ENCODE assay signal across 15 cellular contexts in the genomic region with DNA sequence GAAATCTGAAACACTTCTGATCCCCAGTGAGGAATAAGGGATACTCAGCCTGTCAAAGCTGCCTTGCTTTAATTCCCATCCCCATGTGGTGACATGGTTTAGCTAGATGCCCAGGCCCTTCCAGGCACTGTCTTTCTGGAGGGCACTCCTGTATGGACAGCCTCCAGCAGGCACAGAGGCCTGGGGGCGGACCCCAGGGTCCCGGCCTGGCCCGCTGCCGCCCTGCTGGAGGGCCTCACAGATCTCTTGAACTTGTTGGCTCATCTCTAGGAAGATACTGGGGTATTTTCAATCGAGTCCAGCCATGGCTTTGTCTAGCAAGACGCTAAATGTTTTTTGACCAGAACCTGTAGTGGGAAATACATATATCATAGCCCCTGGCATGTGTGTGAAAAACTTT. TPM values are rescaled to one million over a fixed set of nuclear protein-coding genes. Genes with fewer than 3 reads are reported as not detected.
DNase-seq lines count a peak whose midpoint lies in the region; ATAC-seq and TF ChIP-seq lines count a peak whose summit lies in the region.
"Had no signal": no experiment of that assay in that cellular context is flagged by ENCODE, and none has a peak within 500 bp of the region (broad histone marks: within the 10 kb centered on the region; RNA-seq: fewer than 3 reads in every experiment).

No MANE protein-coding gene starts in this region.

- no peaks in the 10 kb centered on the region for H3K9me3 ChIP-seq in left lung
- no peaks in the 10 kb centered on the region for H3K9me3 ChIP-seq in spleen

- H3K4me3 ChIP-seq in left lung (no peak overlapping the region), spleen (no peak overlapping the region)

- no peak for TF ChIP-seq POLR2A in spleen (IDR thresholded peaks at IDR 0.05)

- DNase-seq in chondrocyte (ENCODE audit: low spot score) (peak; percentile 41), left lung (peak; percentile 22 to 64), spleen (peak; percentile 59), hepatic stellate cell (ENCODE audit: low spot score) (no peak), NCI-H1048 (lab: John Stamatoyannopoulos, UW) (no peak)
- no peak for DNase-seq in activated CD4-positive, alpha-beta T cell treated with anti-CD3 and anti-CD28 coated beads, Interleukin-2, amount 50 U/mL, for 1 hour
- DNase-seq: C1 segment of cervical spinal cord; Calu3; CD4-positive, alpha-beta memory T cell; COR-L47; DMS53; DMS79 treated with DMSO at 0.1 percent for 48 hours; GF-D8; H9 had no signal

- H3K27me3 ChIP-seq in left lung = no peaks in the 10 kb centered on the region
- no peaks in the 10 kb centered on the region for H3K27me3 ChIP-seq in spleen (replicated peaks in 1 of 7)

- H3K36me3 Mint-ChIP-seq in chondrocyte (ENCODE audit: low read depth) = no peaks in the 10 kb centered on the region

- no peaks in the 10 kb centered on the region for H3K4me1 Mint-ChIP-seq in chondrocyte (ENCODE audit: low read depth)
- H3K4me1 Mint-ChIP-seq: CD4-positive, alpha-beta memory T cell had no signal

- intact Hi-C loops in left lung (cut with DNase I) = no loop called here
- intact Hi-C loops in spleen (cut with DNase I; ENCODE audit: low total_unique reads) = no loop called here

- H3K4me1 ChIP-seq in left lung (no peaks in the 10 kb centered on the region), spleen (peaks cover 0 to 4% (median 0%) of the 10 kb centered on the region in 6 donors)

- H3K27ac Mint-ChIP-seq in chondrocyte (ENCODE audit: unreplicated experiment) = no peak overlapping the region

- WGBS in spleen, 5 donors = 94 to 98% (median 95%) methylated on average over 6 of the region's 6 CpGs

- no peaks in the 10 kb centered on the region for H3K27me3 Mint-ChIP-seq in chondrocyte (ENCODE audit: low read depth)
- H3K27me3 Mint-ChIP-seq: CD4-positive, alpha-beta memory T cell had no signal

- H3K9me3 Mint-ChIP-seq in chondrocyte (ENCODE audit: low read depth) = no peaks in the 10 kb centered on the region
- H3K9me3 Mint-ChIP-seq: CD4-positive, alpha-beta memory T cell; H9 had no signal

- H3K27ac ChIP-seq in left lung = no peak overlapping the region
- no peak overlapping the region for H3K27ac ChIP-seq in spleen

- H3K36me3 ChIP-seq in left lung (peaks cover 0 to 30% of the 10 kb centered on the region in 2 donors), spleen (peaks cover 0 to 34% (median 27%) of the 10 kb centered on the region in 6 donors)

- no peak overlapping the region for H3K4me3 Mint-ChIP-seq in chondrocyte (ENCODE audit: unreplicated experiment)
- H3K4me3 Mint-ChIP-seq: CD4-positive, alpha-beta memory T cell; H9 had no signal

- ATAC-seq in left lung = no peak
- ATAC-seq: HCT116 had no signal

- TF ChIP-seq CTCF in chondrocyte (IDR thresholded peaks at IDR 0.05) (no peak), left lung (IDR thresholded peaks at IDR 0.05) (no peak), spleen (IDR thresholded peaks at IDR 0.05 in 8 of 11, conservative IDR thresholded peaks at IDR 0.05 in 3 of 11) (no peak)

RNA-seq across cellular contexts. Expression of gene CNNM3, which starts 21.0 kb away (rescaled TPM):
- total RNA-seq in chondrocyte = 10.2 to 14.0 TPM (median 10.4 TPM) in 3 replicates
- 10 to 100 TPM; 24.8 to 29.0 TPM for total RNA-seq in left lung
- 10 to 100 TPM; 20.7 to 37.8 (median 25.6) TPM for total RNA-seq in spleen
- polyA plus RNA-seq in spleen = 1 to 10 TPM; 3.7 to 7.8 (median 3.7) TPM

RNA-seq across cellular contexts. Expression of gene CNNM4, which starts 34.4 kb away (rescaled TPM):
- total RNA-seq in chondrocyte = 7.6 to 8.3 TPM (median 7.7 TPM) in 3 replicates
- 10 to 100 TPM; 14.4 to 22.8 TPM for total RNA-seq in left lung
- total RNA-seq in spleen = 10 to 100 TPM in 3 of 7 donors, 1 to 10 TPM in 4; 5.7 to 14.4 (median 9.4) TPM
- 1 to 10 TPM; 1.5 to 3.3 (median 2.8) TPM for polyA plus RNA-seq in spleen

RNA-seq across cellular contexts. Expression of gene ANKRD23, which starts 48.7 kb away (rescaled TPM):
- total RNA-seq in chondrocyte (1.9 to 4.4 TPM (median 3.2 TPM) in 3 replicates), left lung (1 to 10 TPM; 3.0 to 3.3 TPM), spleen (10 to 100 TPM in 3 of 7 donors, 1 to 10 TPM in 4; 4.6 to 19.8 (median 9.3) TPM)
- 1 to 10 TPM; 2.4 to 4.9 (median 3.9) TPM for polyA plus RNA-seq in spleen

RNA-seq across cellular contexts. Expression of gene LMAN2L, which starts 55.2 kb away (rescaled TPM):
- total RNA-seq in chondrocyte (15.3 to 25.4 TPM (median 15.9 TPM) in 3 replicates), left lung (10 to 100 TPM; 18.4 to 23.2 TPM), spleen (10 to 100 TPM in 4 of 7 donors, 1 to 10 TPM in 3; 8.7 to 15.4 (median 10.8) TPM)
- 1 to 10 TPM; 5.8 to 7.1 (median 7.1) TPM for polyA plus RNA-seq in spleen

Comparison
In these comparisons a context has a peak if more than half of its experiments do, and no peak if none do; other contexts are left out.
1. DNase-seq: peak in chondrocyte (single experiment), left lung (2 of 2) and spleen (single experiment); none in hepatic stellate cell (single experiment), NCI-H1048 (single experiment) and activated CD4-positive, alpha-beta T cell treated with anti-CD3 and anti-CD28 coated beads, Interleukin-2, amount 50 U/mL, for 1 hour (single experiment).